In the genomic region with DNA sequence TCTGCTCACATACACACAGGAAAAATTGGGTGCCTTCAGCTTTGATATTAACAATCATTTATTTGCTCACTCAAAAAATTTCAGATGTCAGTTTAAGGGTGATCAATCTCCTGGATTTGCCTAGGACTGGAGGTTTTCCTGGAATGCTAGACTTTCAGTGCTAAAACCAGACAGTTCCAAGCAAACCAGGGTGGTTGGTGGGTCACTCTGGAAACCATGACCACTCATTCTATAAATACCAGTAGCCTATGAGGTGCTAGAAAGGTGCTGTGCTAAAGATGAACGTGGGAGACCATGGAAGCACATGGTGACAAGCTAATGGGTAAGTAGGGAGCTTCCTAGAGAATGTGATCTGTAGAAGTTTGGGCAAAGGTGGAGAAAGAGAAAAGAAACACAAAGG, we compare ENCODE assay signal across 21 cellular contexts. TPM values are rescaled to one million over a fixed set of nuclear protein-coding genes. Genes with fewer than 3 reads are reported as not detected.
DNase-seq lines count a peak whose midpoint lies in the region; ATAC-seq, FAIRE-seq and TF ChIP-seq lines count a peak whose summit lies in the region.
"Had no signal": no experiment of that assay in that cellular context is flagged by ENCODE, and none has a peak within 500 bp of the region (broad histone marks: within the 10 kb centered on the region; RNA-seq: fewer than 3 reads in every experiment).

No MANE protein-coding gene starts in this region.

- H3K23me2 ChIP-seq in H1 (ENCODE audit: low read depth, low read length) = peaks cover 2% of the 10 kb centered on the region; the same call in 1 of the 2 replicates

- WGBS in H1 (ENCODE audit: extremely low coverage in 1 of 2, insufficient coverage in 1 of 2, insufficient read length in 1 of 2, insufficient replicate concordance in 2 of 2, low coverage in 1 of 2, low lambda C conversion rate in 2 of 2, missing lambda C conversion rate in 1 of 2), 2 experiments = 74% methylated on average over 1 of the region's 1 CpG; no CpG with 5 or more reads in 1 of the 2 experiments

- peak overlapping the region; percentile 24 for H3K27ac Mint-ChIP-seq in T-helper 17 cell
- H3K27ac Mint-ChIP-seq: GM23338, HFFc6 had no signal

- no peaks in the 10 kb centered on the region for H3K36me3 ChIP-seq in H1 (ENCODE audit: control insufficient read depth in 2 of 4, insufficient read depth in 4 of 4, low read length in 3 of 4)
- no peaks in the 10 kb centered on the region for H3K36me3 ChIP-seq in neutrophil

- H3K36me3 Mint-ChIP-seq in T-helper 17 cell (ENCODE audit: low read depth) = peaks cover 11% of the 10 kb centered on the region

- peaks cover 14% of the 10 kb centered on the region for H3K4me1 Mint-ChIP-seq in T-helper 17 cell

- H3K4ac ChIP-seq in H1 (replicated peaks; ENCODE audit: insufficient read length, low read depth, low read length) = no peak overlapping the region

- no peaks in the 10 kb centered on the region for H4K20me1 ChIP-seq in H1 (replicated peaks in 1 of 2; ENCODE audit: control insufficient read depth in 1 of 2, insufficient read depth in 2 of 2, low read length in 2 of 2)

- no peak for TF ChIP-seq EP300 in H1 (IDR thresholded peaks at IDR 0.05; ENCODE audit: borderline replicate concordance in 1 of 2, low read depth in 2 of 2, low read length in 2 of 2)

- POLR2A ChIA-PET in H1 (lab: Charles Lee; ENCODE audit: partially characterized antibody) = interaction anchor here (0.9 kb wide), 1 partner anchor 11 kb away, joined by 3 read pairs; no protein-coding TSS in a partner anchor

- no peak overlapping the region for H3K14ac ChIP-seq in H1 (ENCODE audit: insufficient read length)

- H3K18ac ChIP-seq in H1 (ENCODE audit: extremely low read depth, low read length) = no peak overlapping the region

- H2BK5ac ChIP-seq in H1 (ENCODE audit: low read depth, low read length) = no peak overlapping the region

- H2AFZ ChIP-seq in H1 (ENCODE audit: low read length) = no peak overlapping the region
- H2AFZ ChIP-seq: GM23338 had no signal

- no peak for DNase-seq in T-helper 17 cell
- no peak for DNase-seq in H1 (ENCODE audit: low read depth in 1 of 2, low spot score in 2 of 2)
- DNase-seq in activated CD8-positive, alpha-beta memory T cell treated with anti-CD3 and anti-CD28 coated beads, Interleukin-2, amount 50 U/mL, for 48 hours = no peak
- DNase-seq in NCI-H1417 (lab: John Stamatoyannopoulos, UW) = no peak
- DNase-seq: C1 segment of cervical spinal cord; Calu3; CD4-positive, alpha-beta memory T cell; COR-L47; DMS53; DMS79 treated with DMSO at 0.1 percent for 48 hours; GF-D8; HFFc6 had no signal

- H3K4me1 ChIP-seq in H1 (replicated peaks in 1 of 4; ENCODE audit: control insufficient read depth in 3 of 4, insufficient read depth in 4 of 4, low read length in 3 of 4) = peaks cover 6 to 14% (median 13%) of the 10 kb centered on the region in 4 experiments; a peak in 6 of 7 replicates
- H3K4me1 ChIP-seq in neutrophil (ENCODE audit: control insufficient read depth in 1 of 2, insufficient read depth in 1 of 2, low read depth in 1 of 2, low read length in 1 of 2) = peaks cover 34 to 37% of the 10 kb centered on the region in 2 experiments

- H3K23ac ChIP-seq in H1 (ENCODE audit: insufficient read length) = no peak overlapping the region

- no peak overlapping the region for H3K9ac ChIP-seq in H1 (replicated peaks in 1 of 4; ENCODE audit: extremely low read depth in 1 of 4, low read depth in 3 of 4, low read length in 3 of 4)

- TF ChIP-seq RAD21 in H1 (IDR thresholded peaks at IDR 0.05 in 1 of 2, conservative IDR thresholded peaks at IDR 0.05 in 1 of 2; ENCODE audit: low read depth in 2 of 2, low read length in 2 of 2) = no peak

- TF ChIP-seq POLR2A in H1 (IDR thresholded peaks at IDR 0.05; ENCODE audit: control extremely low read depth in 1 of 2, low read depth in 2 of 2, low read length in 2 of 2) = no peak

- H4K5ac ChIP-seq in H1 (ENCODE audit: insufficient read length, low read depth, low read length) = no peak overlapping the region

- H3K27ac ChIP-seq in H1 (ENCODE audit: low read depth, low read length) (no peak overlapping the region), neutrophil (peak overlapping the region; percentile 98)

- H3K4me2 ChIP-seq in H1 (ENCODE audit: insufficient read depth in 1 of 2, low read depth in 2 of 2, low read length in 2 of 2) = no peak overlapping the region
- H3K4me2 ChIP-seq: GM23338 had no signal

- H3K4me3 ChIP-seq in H1 (ENCODE audit: extremely low read depth in 1 of 4, insufficient read depth in 2 of 4, low read depth in 3 of 4, low read length in 4 of 4) (no peak overlapping the region), neutrophil (ENCODE audit: low read depth in 1 of 2, low read length in 1 of 2) (no peak overlapping the region)
- H3K4me3 ChIP-seq: GM23338, HAP-1 had no signal

- TF ChIP-seq CTCF in H1 (IDR thresholded peaks at IDR 0.05; ENCODE audit: control extremely low read depth in 1 of 3, insufficient read depth in 1 of 3, low read depth in 1 of 3, low read length in 3 of 3) (no peak), neutrophil (IDR thresholded peaks at IDR 0.05) (no peak)

- no peak overlapping the region for H3K4me3 Mint-ChIP-seq in T-helper 17 cell
- H3K4me3 Mint-ChIP-seq: GM23338, HFFc6 had no signal

- peaks cover under 1 to 7% of the 10 kb centered on the region in 2 experiments; a peak in 3 of 4 replicates for H3K79me2 ChIP-seq in H1 (ENCODE audit: control insufficient read depth in 1 of 2, insufficient read depth in 2 of 2, low read length in 2 of 2)

- H3K9me3 ChIP-seq in T-helper 17 cell (ENCODE audit: control insufficient read depth, low read length, poor library complexity, severe bottlenecking) (no peaks in the 10 kb centered on the region), H1 (ENCODE audit: insufficient read depth in 2 of 2, low read depth in 1 of 2, low read length in 1 of 2) (no peaks in the 10 kb centered on the region), neutrophil (no peaks in the 10 kb centered on the region)
- H3K9me3 ChIP-seq: HAP-1 had no signal

- peak overlapping the region; percentile 71; the same call in 1 of the 2 replicates for H2AK5ac ChIP-seq in H1 (ENCODE audit: low read depth, low read length)

- CTCF ChIA-PET in H1 (lab: Charles Lee; ENCODE audit: partially characterized antibody) = interaction anchor here (0.8 to 4.5 kb wide), 3 partner anchors 9 to 142 kb away, joined by 3 to 18 read pairs (median 3); no protein-coding TSS in a partner anchor

- H2BK120ac ChIP-seq in H1 (replicated peaks; ENCODE audit: low read depth, low read length) = no peak overlapping the region

- no peak overlapping the region for H4K91ac ChIP-seq in H1 (replicated peaks; ENCODE audit: insufficient read length, low read length)

- no peak overlapping the region for H4K8ac ChIP-seq in H1 (ENCODE audit: extremely low read depth, insufficient read depth, low read length)

- ATAC-seq in T-helper 17 cell = no peak
- no peak for ATAC-seq in GM21723 (IDR thresholded peaks at IDR 0.05; ENCODE audit: unreplicated experiment)
- ATAC-seq: GM23338 had no signal

- FAIRE-seq in H1 (lab: Jason Lieb, UNC) = no peak
- FAIRE-seq: GM12891, GM18507, H54 had no signal

- no peak overlapping the region for H3K56ac ChIP-seq in H1 (replicated peaks; ENCODE audit: insufficient read length, low read depth, low read length)

- H3K27me3 ChIP-seq in H1 (replicated peaks in 1 of 4; ENCODE audit: control insufficient read depth in 3 of 4, extremely low read depth in 1 of 4, insufficient read depth in 3 of 4, low read length in 3 of 4) = no peaks in the 10 kb centered on the region; a peak in 2 of 7 replicates
- H3K27me3 ChIP-seq in neutrophil = no peaks in the 10 kb centered on the region

- H2BK20ac ChIP-seq in H1 (ENCODE audit: low read length) = no peak overlapping the region

- peaks cover 20% of the 10 kb centered on the region for H3K27me3 Mint-ChIP-seq in T-helper 17 cell

- no peak overlapping the region for H2BK12ac ChIP-seq in H1 (ENCODE audit: low read depth, low read length)

- H3K79me1 ChIP-seq in H1 (ENCODE audit: low read depth, low read length) = no peaks in the 10 kb centered on the region

- no peak overlapping the region for H2BK15ac ChIP-seq in H1 (ENCODE audit: low read length)

TF ChIP-seq in H1, 55 proteins besides CTCF, POLR2A, EP300 and RAD21 (continues in another document):
- TF ChIP-seq TBP (IDR thresholded peaks at IDR 0.05; ENCODE audit: low read depth, low read length) (no peak), ASH2L (IDR thresholded peaks at IDR 0.05; ENCODE audit: low read length) (no peak), SRF (IDR thresholded peaks at IDR 0.05; ENCODE audit: low read depth, low read length) (no peak), MAFK (IDR thresholded peaks at IDR 0.05; ENCODE audit: low read depth, low read length) (no peak), SUZ12 (IDR thresholded peaks at IDR 0.05; ENCODE audit: low read length) (no peak), TEAD4 (IDR thresholded peaks at IDR 0.05; ENCODE audit: low read depth, low read length) (no peak), POLR2AphosphoS5 (IDR thresholded peaks at IDR 0.05; ENCODE audit: low read depth, low read length) (no peak), SP1 (IDR thresholded peaks at IDR 0.05; ENCODE audit: low read depth, low read length) (no peak), NRF1 (IDR thresholded peaks at IDR 0.05; ENCODE audit: low read depth, low read length) (no peak), NANOG (IDR thresholded peaks at IDR 0.05; ENCODE audit: insufficient read depth, low read depth, low read length, poor library complexity, severe bottlenecking) (no peak)

RNA-seq across cellular contexts. Expression of a gene that starts 4.2 kb away (rescaled TPM):
- 100 to 1,000 TPM; 184 to 194 TPM for total RNA-seq in T-helper 17 cell
- 456 and 476 TPM in 2 replicates for total RNA-seq in H1 (2021; fragmentation: NEBNext Ultra II Directional; extraction: Animal tissue kit (Norgen Biotek cat#: 25700))
- polyA plus RNA-seq in H1 (2011; rRNA removed) = 137 and 333 TPM in 2 replicates
- polyA plus RNA-seq in H1 (2011; cell fraction: cytosol; rRNA removed) = 433 TPM
- 26.8 TPM for polyA plus RNA-seq in H1 (2011; cell fraction: nucleus; rRNA removed)
- polyA plus RNA-seq in H1 (2012, experiment 1 of 2) = 289 to 574 TPM (median 317 TPM) in 4 replicates
- 276 TPM for polyA plus RNA-seq in H1 (2012, experiment 2 of 2)
- polyA plus RNA-seq in H1 (2013, experiment 1 of 2) = 270 TPM
- 276 TPM for polyA plus RNA-seq in H1 (2013, experiment 2 of 2)
- 58.3 and 61.2 TPM in 2 replicates for polyA minus RNA-seq in H1 (2011; rRNA and poly(A)+ RNA removed)
- polyA minus RNA-seq in H1 (2011; cell fraction: cytosol; rRNA and poly(A)+ RNA removed) = 82.9 TPM
- polyA minus RNA-seq in H1 (2011; cell fraction: nucleus; rRNA and poly(A)+ RNA removed) = 70.2 TPM

RNA-seq across cellular contexts. Expression of a gene that starts 25.4 kb away (rescaled TPM):
- total RNA-seq in T-helper 17 cell = under 1 TPM in 1 of 2 donors, not detected in 1; 0.21 TPM
- total RNA-seq in H1 (2021; fragmentation: NEBNext Ultra II Directional; extraction: Animal tissue kit (Norgen Biotek cat#: 25700)) = 0.27 and 0.28 TPM in 2 replicates
- not detected in 2 replicates for polyA plus RNA-seq in H1 (2011; rRNA removed)
- polyA plus RNA-seq in H1 (2011; cell fraction: cytosol; rRNA removed) = not detected
- 0.20 TPM for polyA plus RNA-seq in H1 (2011; cell fraction: nucleus; rRNA removed)
- polyA plus RNA-seq in H1 (2012, experiment 1 of 2) = 0.21 TPM in 1 of 4 replicates, not detected in the others
- polyA plus RNA-seq in H1 (2012, experiment 2 of 2) = not detected
- 0.08 TPM for polyA plus RNA-seq in H1 (2013, experiment 1 of 2)
- polyA plus RNA-seq in H1 (2013, experiment 2 of 2) = 0.11 TPM
- polyA minus RNA-seq in H1 (2011; rRNA and poly(A)+ RNA removed) = not detected in 2 replicates
- not detected for polyA minus RNA-seq in H1 (2011; cell fraction: cytosol; rRNA and poly(A)+ RNA removed)
- polyA minus RNA-seq in H1 (2011; cell fraction: nucleus; rRNA and poly(A)+ RNA removed) = 0.90 TPM
- total RNA-seq: Daoy, G401 had no signal
- polyA plus RNA-seq: CD4-positive, alpha-beta memory T cell; GM23338 had no signal
